In the genomic region with DNA sequence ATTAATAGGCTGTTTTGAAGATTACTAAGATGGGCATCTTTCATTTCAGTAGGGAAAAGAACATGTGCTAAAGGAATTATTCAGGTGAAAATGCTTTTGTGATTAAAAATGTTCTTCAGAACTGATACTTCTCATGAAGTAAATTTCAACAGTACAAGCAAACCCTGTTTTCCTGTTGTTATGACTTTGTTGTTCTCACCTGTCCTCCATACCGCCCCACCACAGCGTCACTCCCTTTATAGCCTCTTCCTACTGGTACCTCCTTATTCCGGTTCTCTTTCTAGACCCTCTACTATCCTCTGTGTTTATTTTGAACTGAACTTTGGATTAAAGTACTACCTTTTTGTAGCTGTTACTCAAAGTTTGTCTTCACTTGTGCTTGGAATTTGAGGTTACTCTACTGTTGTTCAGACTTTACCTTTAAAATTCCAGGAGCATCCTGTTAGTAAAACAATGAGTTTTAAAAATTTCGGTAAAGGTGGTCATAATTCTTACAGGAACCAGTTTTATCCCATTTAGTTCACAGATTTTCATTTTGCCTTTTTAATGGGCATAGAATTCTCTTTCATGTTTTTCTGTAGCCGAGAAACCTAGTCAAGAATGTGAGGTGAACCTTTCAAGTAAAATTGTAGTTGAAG, we compare ENCODE assay signal across 18 cellular contexts. TPM values are rescaled to one million over a fixed set of nuclear protein-coding genes. Genes with fewer than 3 reads are reported as not detected.
DNase-seq lines count a peak whose midpoint lies in the region; ATAC-seq lines count a peak whose summit lies in the region.
"Had no signal": no experiment of that assay in that cellular context is flagged by ENCODE, and none has a peak within 500 bp of the region (broad histone marks: within the 10 kb centered on the region; RNA-seq: fewer than 3 reads in every experiment).

No MANE protein-coding gene starts in this region.

- H3K4me1 ChIP-seq in skeletal muscle tissue (ENCODE audit: control insufficient read depth in 3 of 3, insufficient read depth in 3 of 3, low read length in 3 of 3), result peaks cover 11 to 27% (median 14%) of the 10 kb centered on the region in 3 donors

- H3K27ac ChIP-seq in KOPT-K1 (ENCODE audit: low read depth, low read length, poor library complexity, severe bottlenecking), result peak overlapping the region; percentile 54
- peak overlapping the region; percentile 34 for H3K27ac ChIP-seq in skeletal muscle tissue (ENCODE audit: low read depth, low read length)
- H3K27ac ChIP-seq: epithelial cell of prostate, SJCRH30 had no signal

- H3K9me3 Mint-ChIP-seq in activated T-cell treated with anti-CD3 and anti-CD28 coated beads, Interleukin-2, amount 50 U/mL, for 24 hours, result no peaks in the 10 kb centered on the region
- H3K9me3 Mint-ChIP-seq in central memory CD8-positive, alpha-beta T cell, result no peaks in the 10 kb centered on the region
- H3K9me3 Mint-ChIP-seq: activated B cell treated with CpG ODN at 0.5 μM for 24 hours had no signal

- H3K4me3 ChIP-seq in skeletal muscle tissue (ENCODE audit: low read length in 3 of 3), result no peak overlapping the region
- H3K4me3 ChIP-seq: SJCRH30 had no signal

- H3K9me3 ChIP-seq in KOPT-K1 (ENCODE audit: insufficient read depth, low read length, poor library complexity, severe bottlenecking), result no peaks in the 10 kb centered on the region
- no peaks in the 10 kb centered on the region for H3K9me3 ChIP-seq in skeletal muscle tissue (ENCODE audit: control insufficient read depth in 3 of 3, low read length in 3 of 3)
- H3K9me3 ChIP-seq: SJCRH30 had no signal

- H3K9ac ChIP-seq in skeletal muscle tissue (ENCODE audit: low read depth in 1 of 3, low read length in 3 of 3), result no peak overlapping the region

- H3K36me3 Mint-ChIP-seq in activated T-cell treated with anti-CD3 and anti-CD28 coated beads, Interleukin-2, amount 50 U/mL, for 24 hours (ENCODE audit: low read depth), result peaks cover 54% of the 10 kb centered on the region
- H3K36me3 Mint-ChIP-seq in central memory CD8-positive, alpha-beta T cell (ENCODE audit: insufficient read depth), result peaks cover 3% of the 10 kb centered on the region

- DNase-seq in activated T-cell treated with anti-CD3 and anti-CD28 coated beads, Interleukin-2, amount 50 U/mL, for 24 hours, result no peak
- DNase-seq in activated T-cell treated with anti-CD3 and anti-CD28 coated beads, Interleukin-2, amount 50 U/mL, for 1 hour, result no peak
- DNase-seq in central memory CD8-positive, alpha-beta T cell (ENCODE audit: low spot score in 2 of 2), result no peak
- DNase-seq in NCI-H226, result no peak
- no peak for DNase-seq in SKM-1 treated with dmso at 0.1 percent for 144 hours (lab: John Stamatoyannopoulos, UW; ENCODE audit: unreplicated experiment)
- no peak for DNase-seq in cardiac septum (ENCODE audit: low spot score)
- DNase-seq: ACHN; activated B cell treated with CpG ODN at 0.5 μM for 24 hours; activated effector memory CD4-positive, alpha-beta T cell treated with Interleukin-2 at 50 U/mL for 16 hours; cerebellar nuclear complex; DMS 273 treated with DMSO at 0.1 percent for 48 hours; hypothalamus; NCI-H69; SJCRH30 had no signal

- peaks cover 69% of the 10 kb centered on the region for H3K4me1 Mint-ChIP-seq in activated T-cell treated with anti-CD3 and anti-CD28 coated beads, Interleukin-2, amount 50 U/mL, for 24 hours (ENCODE audit: low read depth)
- H3K4me1 Mint-ChIP-seq in central memory CD8-positive, alpha-beta T cell, result peaks cover 39% of the 10 kb centered on the region

- intact Hi-C loops in cardiac septum (cut with DNase I), result no loop called here

- peak overlapping the region; percentile 30 for H3K4me3 Mint-ChIP-seq in activated T-cell treated with anti-CD3 and anti-CD28 coated beads, Interleukin-2, amount 50 U/mL, for 24 hours
- peak overlapping the region; percentile 21 for H3K4me3 Mint-ChIP-seq in central memory CD8-positive, alpha-beta T cell

- no peak for ATAC-seq in central memory CD8-positive, alpha-beta T cell (replicated peaks; ENCODE audit: extremely low read depth, poor library complexity, severe bottlenecking)
- ATAC-seq: left lobe of liver had no signal

- H3K27ac Mint-ChIP-seq in activated T-cell treated with anti-CD3 and anti-CD28 coated beads, Interleukin-2, amount 50 U/mL, for 24 hours, result peak overlapping the region; percentile 83
- peak overlapping the region; percentile 22 for H3K27ac Mint-ChIP-seq in central memory CD8-positive, alpha-beta T cell (ENCODE audit: low read depth)

- H3K27me3 Mint-ChIP-seq in activated T-cell treated with anti-CD3 and anti-CD28 coated beads, Interleukin-2, amount 50 U/mL, for 24 hours, result no peaks in the 10 kb centered on the region
- no peaks in the 10 kb centered on the region for H3K27me3 Mint-ChIP-seq in central memory CD8-positive, alpha-beta T cell
- H3K27me3 Mint-ChIP-seq: activated B cell treated with CpG ODN at 0.5 μM for 24 hours had no signal

- H3K36me3 ChIP-seq in KOPT-K1 (ENCODE audit: insufficient read depth, low read length) (peaks cover 8% of the 10 kb centered on the region; the same call in 1 of the 2 replicates), skeletal muscle tissue (ENCODE audit: control insufficient read depth in 3 of 3, insufficient read depth in 3 of 3, low read length in 3 of 3) (no peaks in the 10 kb centered on the region)

- H3K27me3 ChIP-seq in skeletal muscle tissue (ENCODE audit: control insufficient read depth in 3 of 3, insufficient read depth in 3 of 3, low read length in 3 of 3), result no peaks in the 10 kb centered on the region
- H3K27me3 ChIP-seq: SJCRH30 had no signal

RNA-seq across cellular contexts. Expression of gene CNST, which starts 10.9 kb away (rescaled TPM):
- total RNA-seq in skeletal muscle tissue, result 15.1 TPM
- total RNA-seq in cardiac septum, result 10.9 TPM

RNA-seq across cellular contexts. Expression of gene TFB2M, which starts 11.1 kb away (rescaled TPM):
- 21.4 TPM for total RNA-seq in skeletal muscle tissue
- total RNA-seq in cardiac septum, result 9.6 TPM
